ENCODE assay signal across 1 cellular context in the genomic region with DNA sequence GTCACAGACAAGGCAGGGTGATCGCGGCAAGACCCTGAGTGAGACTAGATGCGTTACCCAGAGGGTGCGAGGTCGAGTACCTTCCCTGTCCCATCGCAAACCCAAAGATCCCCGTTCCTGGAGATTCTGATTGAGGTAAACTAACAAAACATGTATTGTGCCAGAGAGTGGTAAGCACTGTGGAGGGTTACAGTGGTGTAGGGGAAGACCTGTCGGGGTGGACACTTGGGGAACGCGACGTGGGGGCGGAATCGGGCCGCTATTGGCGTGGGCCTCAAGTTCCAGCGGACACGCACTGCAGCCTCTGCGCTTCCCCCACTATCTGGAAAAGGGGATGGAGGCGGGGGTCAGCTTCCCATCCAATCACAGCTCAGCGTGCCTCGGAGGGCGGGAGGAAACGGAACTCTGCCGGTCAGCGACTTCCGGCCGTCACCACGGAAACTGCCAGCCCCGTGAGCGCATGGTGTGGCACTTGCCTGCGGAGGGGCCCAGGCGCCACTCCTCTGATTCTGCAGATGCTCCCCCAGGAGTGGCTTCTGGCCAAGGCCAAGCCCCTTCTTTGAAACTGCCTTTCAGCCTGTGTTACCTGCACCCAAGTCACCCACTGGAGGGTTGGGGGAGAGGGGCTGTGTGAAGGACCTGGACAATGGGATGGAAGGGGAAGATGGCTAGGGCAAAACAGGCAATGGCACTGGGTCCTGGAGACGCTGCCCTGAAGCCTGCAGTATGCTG.
TF ChIP-seq lines count a peak whose summit lies in the region.

No MANE protein-coding gene starts in this region.

TF ChIP-seq in K562, 482 proteins besides CTCF, POLR2A, EP300 and RAD21 (continues in another document):
- TF ChIP-seq E2F3 (CRISPR knock-in tag; IDR thresholded peaks at IDR 0.05) (peak; percentile 63), CHCHD3 (CRISPR knock-in tag; IDR thresholded peaks at IDR 0.05) (no peak), ZNF324 (CRISPR knock-in tag; IDR thresholded peaks at IDR 0.05) (no peak), ZFPM2 (CRISPR knock-in tag; IDR thresholded peaks at IDR 0.05) (peak; percentile 44; the same call in 1 of the 2 replicates), ZNF24 (IDR thresholded peaks at IDR 0.05) (no peak), FOXM1 (IDR thresholded peaks at IDR 0.05; ENCODE audit: low read depth) (peak; percentile 35; the same call in 1 of the 2 replicates), FOXM1 (CRISPR knock-in tag; IDR thresholded peaks at IDR 0.05; ENCODE audit: low read depth) (no peak; the same call in 1 of the 2 replicates), ETV6 (IDR thresholded peaks at IDR 0.05; ENCODE audit: borderline replicate concordance in 1 of 2, low read depth in 2 of 2, low read length in 1 of 2) (peak in 1 of 2 experiments; percentile 48; a peak in 1 of 4 replicates), ETV6 (CRISPR knock-in tag; IDR thresholded peaks at IDR 0.05; ENCODE audit: borderline replicate concordance) (no peak), FOXP1 (CRISPR knock-in tag; IDR thresholded peaks at IDR 0.05) (peak; percentile 86), ZNF589 (CRISPR knock-in tag; IDR thresholded peaks at IDR 0.05; ENCODE audit: low read depth) (no peak), ZFX (CRISPR knock-in tag; IDR thresholded peaks at IDR 0.05) (peak; percentile 89), HLTF (IDR thresholded peaks at IDR 0.05) (0 out of 2 replicates have a peak, but pooled peaks have one; percentile 55), ZNF561 (CRISPR knock-in tag; conservative IDR thresholded peaks at IDR 0.05) (no peak), GTF2A2 (tag; IDR thresholded peaks at IDR 0.05) (no peak), FOXA3 (CRISPR knock-in tag; conservative IDR thresholded peaks at IDR 0.05 in 1 of 2, IDR thresholded peaks at IDR 0.05 in 1 of 2) (peak in 1 of 2 experiments; percentile 75; a peak in 1 of 4 replicates), IRF2 (CRISPR knock-in tag; IDR thresholded peaks at IDR 0.05) (no peak), MYBL2 (IDR thresholded peaks at IDR 0.05; ENCODE audit: low read depth) (no peak), MYBL2 (CRISPR knock-in tag; IDR thresholded peaks at IDR 0.05; ENCODE audit: borderline replicate concordance) (no peak), POU5F1 (IDR thresholded peaks at IDR 0.05; ENCODE audit: borderline replicate concordance, low read depth, low read length, partially characterized antibody) (no peak), CBX3 (IDR thresholded peaks at IDR 0.05; ENCODE audit: borderline replicate concordance in 1 of 2, low read length in 2 of 2) (peak in 1 of 2 experiments; percentile 92; a peak in 2 of 3 replicates), ZNF780A (CRISPR knock-in tag; IDR thresholded peaks at IDR 0.05) (0 out of 2 replicates have a peak, but pooled peaks have one; percentile 53), KLF6 (CRISPR knock-in tag; IDR thresholded peaks at IDR 0.05; ENCODE audit: borderline replicate concordance) (no peak), NR2C2 (CRISPR knock-in tag; IDR thresholded peaks at IDR 0.05) (peak; percentile 69), NR2C2 (tag; IDR thresholded peaks at IDR 0.05) (peak; percentile 88), ZBTB1 (CRISPR knock-in tag; IDR thresholded peaks at IDR 0.05; ENCODE audit: borderline replicate concordance, low read depth) (no peak; the same call in 1 of the 2 replicates), ZBTB17 (CRISPR knock-in tag; IDR thresholded peaks at IDR 0.05) (no peak), MCM7 (IDR thresholded peaks at IDR 0.05) (no peak)
- TF ChIP-seq, protein P1, sequence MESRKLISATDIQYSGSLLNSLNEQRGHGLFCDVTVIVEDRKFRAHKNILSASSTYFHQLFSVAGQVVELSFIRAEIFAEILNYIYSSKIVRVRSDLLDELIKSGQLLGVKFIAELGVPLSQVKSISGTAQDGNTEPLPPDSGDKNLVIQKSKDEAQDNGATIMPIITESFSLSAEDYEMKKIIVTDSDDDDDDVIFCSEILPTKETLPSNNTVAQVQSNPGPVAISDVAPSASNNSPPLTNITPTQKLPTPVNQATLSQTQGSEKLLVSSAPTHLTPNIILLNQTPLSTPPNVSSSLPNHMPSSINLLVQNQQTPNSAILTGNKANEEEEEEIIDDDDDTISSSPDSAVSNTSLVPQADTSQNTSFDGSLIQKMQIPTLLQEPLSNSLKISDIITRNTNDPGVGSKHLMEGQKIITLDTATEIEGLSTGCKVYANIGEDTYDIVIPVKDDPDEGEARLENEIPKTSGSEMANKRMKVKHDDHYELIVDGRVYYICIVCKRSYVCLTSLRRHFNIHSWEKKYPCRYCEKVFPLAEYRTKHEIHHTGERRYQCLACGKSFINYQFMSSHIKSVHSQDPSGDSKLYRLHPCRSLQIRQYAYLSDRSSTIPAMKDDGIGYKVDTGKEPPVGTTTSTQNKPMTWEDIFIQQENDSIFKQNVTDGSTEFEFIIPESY (CRISPR knock-in tag; IDR thresholded peaks at IDR 0.05), result peak; percentile 66
- TF ChIP-seq, protein P2, sequence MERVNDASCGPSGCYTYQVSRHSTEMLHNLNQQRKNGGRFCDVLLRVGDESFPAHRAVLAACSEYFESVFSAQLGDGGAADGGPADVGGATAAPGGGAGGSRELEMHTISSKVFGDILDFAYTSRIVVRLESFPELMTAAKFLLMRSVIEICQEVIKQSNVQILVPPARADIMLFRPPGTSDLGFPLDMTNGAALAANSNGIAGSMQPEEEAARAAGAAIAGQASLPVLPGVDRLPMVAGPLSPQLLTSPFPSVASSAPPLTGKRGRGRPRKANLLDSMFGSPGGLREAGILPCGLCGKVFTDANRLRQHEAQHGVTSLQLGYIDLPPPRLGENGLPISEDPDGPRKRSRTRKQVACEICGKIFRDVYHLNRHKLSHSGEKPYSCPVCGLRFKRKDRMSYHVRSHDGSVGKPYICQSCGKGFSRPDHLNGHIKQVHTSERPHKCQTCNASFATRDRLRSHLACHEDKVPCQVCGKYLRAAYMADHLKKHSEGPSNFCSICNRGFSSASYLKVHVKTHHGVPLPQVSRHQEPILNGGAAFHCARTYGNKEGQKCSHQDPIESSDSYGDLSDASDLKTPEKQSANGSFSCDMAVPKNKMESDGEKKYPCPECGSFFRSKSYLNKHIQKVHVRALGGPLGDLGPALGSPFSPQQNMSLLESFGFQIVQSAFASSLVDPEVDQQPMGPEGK (CRISPR knock-in tag; IDR thresholded peaks at IDR 0.05; ENCODE audit: borderline replicate concordance), result 0 out of 2 replicates have a peak, but pooled peaks have one; percentile 60
- TF ChIP-seq, protein P3, sequence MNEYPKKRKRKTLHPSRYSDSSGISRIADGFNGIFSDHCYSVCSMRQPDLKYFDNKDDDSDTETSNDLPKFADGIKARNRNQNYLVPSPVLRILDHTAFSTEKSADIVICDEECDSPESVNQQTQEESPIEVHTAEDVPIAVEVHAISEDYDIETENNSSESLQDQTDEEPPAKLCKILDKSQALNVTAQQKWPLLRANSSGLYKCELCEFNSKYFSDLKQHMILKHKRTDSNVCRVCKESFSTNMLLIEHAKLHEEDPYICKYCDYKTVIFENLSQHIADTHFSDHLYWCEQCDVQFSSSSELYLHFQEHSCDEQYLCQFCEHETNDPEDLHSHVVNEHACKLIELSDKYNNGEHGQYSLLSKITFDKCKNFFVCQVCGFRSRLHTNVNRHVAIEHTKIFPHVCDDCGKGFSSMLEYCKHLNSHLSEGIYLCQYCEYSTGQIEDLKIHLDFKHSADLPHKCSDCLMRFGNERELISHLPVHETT (CRISPR knock-in tag; conservative IDR thresholded peaks at IDR 0.05 in 1 of 2, IDR thresholded peaks at IDR 0.05 in 1 of 2), result peak in 1 of 2 experiments; percentile 74; a peak in 2 of 4 replicates
- TF ChIP-seq, protein P4, sequence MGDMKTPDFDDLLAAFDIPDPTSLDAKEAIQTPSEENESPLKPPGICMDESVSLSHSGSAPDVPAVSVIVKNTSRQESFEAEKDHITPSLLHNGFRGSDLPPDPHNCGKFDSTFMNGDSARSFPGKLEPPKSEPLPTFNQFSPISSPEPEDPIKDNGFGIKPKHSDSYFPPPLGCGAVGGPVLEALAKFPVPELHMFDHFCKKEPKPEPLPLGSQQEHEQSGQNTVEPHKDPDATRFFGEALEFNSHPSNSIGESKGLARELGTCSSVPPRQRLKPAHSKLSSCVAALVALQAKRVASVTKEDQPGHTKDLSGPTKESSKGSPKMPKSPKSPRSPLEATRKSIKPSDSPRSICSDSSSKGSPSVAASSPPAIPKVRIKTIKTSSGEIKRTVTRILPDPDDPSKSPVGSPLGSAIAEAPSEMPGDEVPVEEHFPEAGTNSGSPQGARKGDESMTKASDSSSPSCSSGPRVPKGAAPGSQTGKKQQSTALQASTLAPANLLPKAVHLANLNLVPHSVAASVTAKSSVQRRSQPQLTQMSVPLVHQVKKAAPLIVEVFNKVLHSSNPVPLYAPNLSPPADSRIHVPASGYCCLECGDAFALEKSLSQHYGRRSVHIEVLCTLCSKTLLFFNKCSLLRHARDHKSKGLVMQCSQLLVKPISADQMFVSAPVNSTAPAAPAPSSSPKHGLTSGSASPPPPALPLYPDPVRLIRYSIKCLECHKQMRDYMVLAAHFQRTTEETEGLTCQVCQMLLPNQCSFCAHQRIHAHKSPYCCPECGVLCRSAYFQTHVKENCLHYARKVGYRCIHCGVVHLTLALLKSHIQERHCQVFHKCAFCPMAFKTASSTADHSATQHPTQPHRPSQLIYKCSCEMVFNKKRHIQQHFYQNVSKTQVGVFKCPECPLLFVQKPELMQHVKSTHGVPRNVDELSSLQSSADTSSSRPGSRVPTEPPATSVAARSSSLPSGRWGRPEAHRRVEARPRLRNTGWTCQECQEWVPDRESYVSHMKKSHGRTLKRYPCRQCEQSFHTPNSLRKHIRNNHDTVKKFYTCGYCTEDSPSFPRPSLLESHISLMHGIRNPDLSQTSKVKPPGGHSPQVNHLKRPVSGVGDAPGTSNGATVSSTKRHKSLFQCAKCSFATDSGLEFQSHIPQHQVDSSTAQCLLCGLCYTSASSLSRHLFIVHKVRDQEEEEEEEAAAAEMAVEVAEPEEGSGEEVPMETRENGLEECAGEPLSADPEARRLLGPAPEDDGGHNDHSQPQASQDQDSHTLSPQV (IDR thresholded peaks at IDR 0.05), result peak; percentile 88
- TF ChIP-seq, protein P5, sequence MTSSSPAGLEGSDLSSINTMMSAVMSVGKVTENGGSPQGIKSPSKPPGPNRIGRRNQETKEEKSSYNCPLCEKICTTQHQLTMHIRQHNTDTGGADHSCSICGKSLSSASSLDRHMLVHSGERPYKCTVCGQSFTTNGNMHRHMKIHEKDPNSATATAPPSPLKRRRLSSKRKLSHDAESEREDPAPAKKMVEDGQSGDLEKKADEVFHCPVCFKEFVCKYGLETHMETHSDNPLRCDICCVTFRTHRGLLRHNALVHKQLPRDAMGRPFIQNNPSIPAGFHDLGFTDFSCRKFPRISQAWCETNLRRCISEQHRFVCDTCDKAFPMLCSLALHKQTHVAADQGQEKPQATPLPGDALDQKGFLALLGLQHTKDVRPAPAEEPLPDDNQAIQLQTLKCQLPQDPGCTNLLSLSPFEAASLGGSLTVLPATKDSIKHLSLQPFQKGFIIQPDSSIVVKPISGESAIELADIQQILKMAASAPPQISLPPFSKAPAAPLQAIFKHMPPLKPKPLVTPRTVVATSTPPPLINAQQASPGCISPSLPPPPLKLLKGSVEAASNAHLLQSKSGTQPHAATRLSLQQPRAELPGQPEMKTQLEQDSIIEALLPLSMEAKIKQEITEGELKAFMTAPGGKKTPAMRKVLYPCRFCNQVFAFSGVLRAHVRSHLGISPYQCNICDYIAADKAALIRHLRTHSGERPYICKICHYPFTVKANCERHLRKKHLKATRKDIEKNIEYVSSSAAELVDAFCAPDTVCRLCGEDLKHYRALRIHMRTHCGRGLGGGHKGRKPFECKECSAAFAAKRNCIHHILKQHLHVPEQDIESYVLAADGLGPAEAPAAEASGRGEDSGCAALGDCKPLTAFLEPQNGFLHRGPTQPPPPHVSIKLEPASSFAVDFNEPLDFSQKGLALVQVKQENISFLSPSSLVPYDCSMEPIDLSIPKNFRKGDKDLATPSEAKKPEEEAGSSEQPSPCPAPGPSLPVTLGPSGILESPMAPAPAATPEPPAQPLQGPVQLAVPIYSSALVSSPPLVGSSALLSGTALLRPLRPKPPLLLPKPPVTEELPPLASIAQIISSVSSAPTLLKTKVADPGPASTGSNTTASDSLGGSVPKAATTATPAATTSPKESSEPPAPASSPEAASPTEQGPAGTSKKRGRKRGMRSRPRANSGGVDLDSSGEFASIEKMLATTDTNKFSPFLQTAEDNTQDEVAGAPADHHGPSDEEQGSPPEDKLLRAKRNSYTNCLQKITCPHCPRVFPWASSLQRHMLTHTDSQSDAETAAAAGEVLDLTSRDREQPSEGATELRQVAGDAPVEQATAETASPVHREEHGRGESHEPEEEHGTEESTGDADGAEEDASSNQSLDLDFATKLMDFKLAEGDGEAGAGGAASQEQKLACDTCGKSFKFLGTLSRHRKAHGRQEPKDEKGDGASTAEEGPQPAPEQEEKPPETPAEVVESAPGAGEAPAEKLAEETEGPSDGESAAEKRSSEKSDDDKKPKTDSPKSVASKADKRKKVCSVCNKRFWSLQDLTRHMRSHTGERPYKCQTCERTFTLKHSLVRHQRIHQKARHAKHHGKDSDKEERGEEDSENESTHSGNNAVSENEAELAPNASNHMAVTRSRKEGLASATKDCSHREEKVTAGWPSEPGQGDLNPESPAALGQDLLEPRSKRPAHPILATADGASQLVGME (CRISPR knock-in tag; IDR thresholded peaks at IDR 0.05), result 0 out of 2 replicates have a peak, but pooled peaks have one; percentile 31
- TF ChIP-seq, protein P6, sequence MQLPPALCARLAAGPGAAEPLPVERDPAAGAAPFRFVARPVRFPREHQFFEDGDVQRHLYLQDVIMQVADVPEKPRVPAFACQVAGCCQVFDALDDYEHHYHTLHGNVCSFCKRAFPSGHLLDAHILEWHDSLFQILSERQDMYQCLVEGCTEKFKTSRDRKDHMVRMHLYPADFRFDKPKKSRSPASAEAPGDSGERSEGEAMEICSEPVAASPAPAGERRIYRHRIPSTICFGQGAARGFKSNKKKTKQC (CRISPR knock-in tag; IDR thresholded peaks at IDR 0.05), result peak; percentile 86
- TF ChIP-seq, protein P7, sequence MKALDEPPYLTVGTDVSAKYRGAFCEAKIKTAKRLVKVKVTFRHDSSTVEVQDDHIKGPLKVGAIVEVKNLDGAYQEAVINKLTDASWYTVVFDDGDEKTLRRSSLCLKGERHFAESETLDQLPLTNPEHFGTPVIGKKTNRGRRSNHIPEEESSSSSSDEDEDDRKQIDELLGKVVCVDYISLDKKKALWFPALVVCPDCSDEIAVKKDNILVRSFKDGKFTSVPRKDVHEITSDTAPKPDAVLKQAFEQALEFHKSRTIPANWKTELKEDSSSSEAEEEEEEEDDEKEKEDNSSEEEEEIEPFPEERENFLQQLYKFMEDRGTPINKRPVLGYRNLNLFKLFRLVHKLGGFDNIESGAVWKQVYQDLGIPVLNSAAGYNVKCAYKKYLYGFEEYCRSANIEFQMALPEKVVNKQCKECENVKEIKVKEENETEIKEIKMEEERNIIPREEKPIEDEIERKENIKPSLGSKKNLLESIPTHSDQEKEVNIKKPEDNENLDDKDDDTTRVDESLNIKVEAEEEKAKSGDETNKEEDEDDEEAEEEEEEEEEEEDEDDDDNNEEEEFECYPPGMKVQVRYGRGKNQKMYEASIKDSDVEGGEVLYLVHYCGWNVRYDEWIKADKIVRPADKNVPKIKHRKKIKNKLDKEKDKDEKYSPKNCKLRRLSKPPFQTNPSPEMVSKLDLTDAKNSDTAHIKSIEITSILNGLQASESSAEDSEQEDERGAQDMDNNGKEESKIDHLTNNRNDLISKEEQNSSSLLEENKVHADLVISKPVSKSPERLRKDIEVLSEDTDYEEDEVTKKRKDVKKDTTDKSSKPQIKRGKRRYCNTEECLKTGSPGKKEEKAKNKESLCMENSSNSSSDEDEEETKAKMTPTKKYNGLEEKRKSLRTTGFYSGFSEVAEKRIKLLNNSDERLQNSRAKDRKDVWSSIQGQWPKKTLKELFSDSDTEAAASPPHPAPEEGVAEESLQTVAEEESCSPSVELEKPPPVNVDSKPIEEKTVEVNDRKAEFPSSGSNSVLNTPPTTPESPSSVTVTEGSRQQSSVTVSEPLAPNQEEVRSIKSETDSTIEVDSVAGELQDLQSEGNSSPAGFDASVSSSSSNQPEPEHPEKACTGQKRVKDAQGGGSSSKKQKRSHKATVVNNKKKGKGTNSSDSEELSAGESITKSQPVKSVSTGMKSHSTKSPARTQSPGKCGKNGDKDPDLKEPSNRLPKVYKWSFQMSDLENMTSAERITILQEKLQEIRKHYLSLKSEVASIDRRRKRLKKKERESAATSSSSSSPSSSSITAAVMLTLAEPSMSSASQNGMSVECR (CRISPR knock-in tag; IDR thresholded peaks at IDR 0.05), result peak; percentile 43; the same call in 1 of the 2 replicates
